25 cellular contexts compared by ENCODE assay signal in genomic region chr16:50015631-50016030, GRCh38. TPM values are rescaled to one million over a fixed set of nuclear protein-coding genes. Genes with fewer than 3 reads are reported as not detected.
DNase-seq lines count a peak whose midpoint lies in the region; ATAC-seq, FAIRE-seq and TF ChIP-seq lines count a peak whose summit lies in the region.
"Had no signal": no experiment of that assay in that cellular context is flagged by ENCODE, and none has a peak within 500 bp of the region (broad histone marks: within the 10 kb centered on the region; RNA-seq: fewer than 3 reads in every experiment).

No MANE protein-coding gene starts in this region.

- BruUV-seq in GM12878 (replicated peaks; lab: Mats Ljungman, UMichigan) (no TSS peak), OCI-LY7 (replicated peaks; lab: Mats Ljungman, UMichigan) (no TSS peak)

- DNase-seq in GM12878 (ENCODE audit: low read depth, low spot score) (no peak), left lobe of liver (ENCODE audit: low spot score) (no peak), NOMO-1 treated with DMSO at 0.1 percent for 48 hours (lab: John Stamatoyannopoulos, UW; ENCODE audit: unreplicated experiment) (no peak), OCI-LY7 (ENCODE audit: low spot score) (no peak)
- no peak for DNase-seq in activated CD4-positive, CD25-positive, alpha-beta regulatory T cell treated with anti-CD3 and anti-CD28 coated beads, Interleukin-2, amount 50 U/mL, for 72 hours
- DNase-seq: ACHN; BE2C; C1 segment of cervical spinal cord; CD4-positive, CD25-positive, alpha-beta regulatory T cell; CD8-positive, alpha-beta memory T cell; COR-L47; DMS 273 treated with DMSO at 0.1 percent for 48 hours; DMS53; DND-41; EL; GM23248; Karpas-422; KBM-7 had no signal

- SMC1A ChIA-PET in GM12878 (lab: Charles Lee; ENCODE audit: uncharacterized antibody, unreplicated experiment), result interaction anchor here (0.6 kb wide), 1 partner anchor 195 kb away, joined by 3 read pairs; no protein-coding TSS in a partner anchor

- H3K36me3 ChIP-seq in GM12878 (ENCODE audit: control insufficient read depth in 2 of 2, insufficient read depth in 2 of 2, low read length in 1 of 2), result no peaks in the 10 kb centered on the region
- H3K36me3 ChIP-seq in OCI-LY7 (ENCODE audit: insufficient read depth, low read length), result no peaks in the 10 kb centered on the region
- H3K36me3 ChIP-seq: BE2C, HAP-1 had no signal

- H4K20me1 ChIP-seq in GM12878 (ENCODE audit: control insufficient read depth, insufficient read depth), result no peaks in the 10 kb centered on the region
- no peaks in the 10 kb centered on the region for H4K20me1 ChIP-seq in OCI-LY7 (ENCODE audit: insufficient read depth, low read length)

- intact Hi-C loops in GM12878 (cut with micrococcal nuclease; ENCODE audit: unreplicated experiment) (no loop called here), OCI-LY7 (cut with micrococcal nuclease; ENCODE audit: unreplicated experiment) (no loop called here)

- H3K9me2 ChIP-seq in OCI-LY7 (ENCODE audit: insufficient read depth, low read length), result no peaks in the 10 kb centered on the region

- in situ Hi-C loops in GM12878 (cut with MboI), result no loop called here

- no peak overlapping the region for H3K9ac ChIP-seq in GM12878 (ENCODE audit: control insufficient read depth, insufficient read depth, low read length)
- H3K9ac ChIP-seq: GM23248 had no signal

- H3K79me2 ChIP-seq in GM12878 (ENCODE audit: control insufficient read depth, insufficient read depth, low read length), result no peaks in the 10 kb centered on the region
- no peaks in the 10 kb centered on the region for H3K79me2 ChIP-seq in OCI-LY7 (ENCODE audit: insufficient read depth, low read depth, low read length)

- ATAC-seq in GM18907 (IDR thresholded peaks at IDR 0.05; ENCODE audit: unreplicated experiment), result peak; percentile 48
- peak; percentile 45 for ATAC-seq in GM19463 (IDR thresholded peaks at IDR 0.05; ENCODE audit: unreplicated experiment)
- peak; percentile 52 for ATAC-seq in HG03095 (IDR thresholded peaks at IDR 0.05; ENCODE audit: unreplicated experiment)
- ATAC-seq in GM12878, result peak; percentile 78
- ATAC-seq in left lobe of liver, result no peak
- ATAC-seq: HepG2 had no signal

- no peak for TF ChIP-seq EP300 in GM12878 (IDR thresholded peaks at IDR 0.05; ENCODE audit: borderline replicate concordance in 1 of 2, control insufficient read depth in 1 of 2, low read depth in 2 of 2, low read length in 2 of 2)

- H3K4me2 ChIP-seq in GM12878 (ENCODE audit: control insufficient read depth, insufficient read depth) (no peak overlapping the region), OCI-LY7 (ENCODE audit: low read length) (no peak overlapping the region)

- no peak for TF ChIP-seq POLR2A in GM12878 (IDR thresholded peaks at IDR 0.05; ENCODE audit: low read depth, low read length)

- H3K9me3 ChIP-seq in GM12878 (replicated peaks; ENCODE audit: control insufficient read depth, insufficient read depth, low read length) (no peaks in the 10 kb centered on the region), OCI-LY7 (ENCODE audit: low read length) (no peaks in the 10 kb centered on the region)
- H3K9me3 ChIP-seq: BE2C, HAP-1 had no signal

- H3K4me1 ChIP-seq in GM12878 (ENCODE audit: control insufficient read depth, insufficient read depth, low read length), result 0 out of 2 replicates have a peak, but pooled peaks cover 2% of the 10 kb centered on the region
- no peaks in the 10 kb centered on the region for H3K4me1 ChIP-seq in OCI-LY7 (ENCODE audit: insufficient read depth, low read length, poor library complexity, severe bottlenecking)
- H3K4me1 ChIP-seq: BE2C had no signal

- no peak for TF ChIP-seq CTCF in GM12878 (IDR thresholded peaks at IDR 0.05 in 2 of 3, conservative IDR thresholded peaks at IDR 0.05 in 1 of 3; ENCODE audit: control insufficient read depth in 2 of 3, extremely low read depth in 1 of 3, insufficient read depth in 1 of 3, low read depth in 3 of 3, low read length in 3 of 3)
- TF ChIP-seq CTCF in OCI-LY7 (conservative IDR thresholded peaks at IDR 0.05; ENCODE audit: low read length), result no peak

- POLR2A ChIA-PET in GM12878 (lab: Charles Lee), result no interaction called here
- POLR2A ChIA-PET in OCI-LY7 (lab: Charles Lee), result interaction anchor here (1.7 kb wide), 1 partner anchor 9 kb away, joined by 6 read pairs; the partner anchor contains the start of gene CNEP1R1

- H3K27ac ChIP-seq in GM12878 (ENCODE audit: control insufficient read depth, insufficient read depth) (no peak overlapping the region), OCI-LY7 (ENCODE audit: low read depth, low read length, poor library complexity, severe bottlenecking) (no peak overlapping the region)
- H3K27ac ChIP-seq: GM23248 had no signal

- 12% methylated on average over 2 of the region's 2 CpGs for WGBS in GM12878 (ENCODE audit: insufficient coverage, insufficient replicate concordance, low lambda C conversion rate, missing lambda C conversion rate)

- H2AFZ ChIP-seq in GM12878 (ENCODE audit: control insufficient read depth, low read depth, low read length) (no peak overlapping the region), OCI-LY7 (ENCODE audit: low read length) (no peak overlapping the region)
- H2AFZ ChIP-seq: GM23248 had no signal

- no peak for TF ChIP-seq RAD21 in GM12878 (IDR thresholded peaks at IDR 0.05; ENCODE audit: insufficient read depth, low read depth, low read length)

- peak; percentile 35 for FAIRE-seq in GM12878 (lab: Jason Lieb, UNC)
- FAIRE-seq: A204.1, GM12891, HepG2 had no signal

- H3K4me3 ChIP-seq in GM12878, result no peak overlapping the region
- H3K4me3 ChIP-seq in OCI-LY7 (ENCODE audit: low read depth, low read length, poor library complexity, severe bottlenecking), result no peak overlapping the region
- H3K4me3 ChIP-seq: GM23248, HAP-1 had no signal

- RAD21 ChIA-PET in GM12878 (lab: Charles Lee; ENCODE audit: unreplicated experiment), result interaction anchor here (1.9 kb wide), 1 partner anchor 10 kb away, joined by 5 read pairs; the partner anchor contains the start of gene CNEP1R1

- CTCF ChIA-PET in GM12878 (lab: Yijun Ruan, JAX) (interaction anchor here (1.6 kb wide), 1 partner anchor 9 kb away, joined by 6 read pairs; the partner anchor contains the start of gene CNEP1R1), OCI-LY7 (lab: Charles Lee; ENCODE audit: unreplicated experiment) (no interaction called here)

- no peaks in the 10 kb centered on the region for H3K27me3 ChIP-seq in GM12878 (replicated peaks in 1 of 2; ENCODE audit: control insufficient read depth in 2 of 2, insufficient read depth in 2 of 2, low read length in 1 of 2)
- H3K27me3 ChIP-seq: BE2C had no signal

TF ChIP-seq in GM12878, 131 proteins besides CTCF, POLR2A, EP300 and RAD21 (continues in another document):
- TF ChIP-seq POU2F2 (IDR thresholded peaks at IDR 0.05; ENCODE audit: borderline replicate concordance, low read depth, low read length), result no peak
- TF ChIP-seq SMARCA5 (IDR thresholded peaks at IDR 0.05), result no peak
- TF ChIP-seq BHLHE40 (IDR thresholded peaks at IDR 0.05; ENCODE audit: borderline replicate concordance in 1 of 2, low read depth in 2 of 2, low read length in 1 of 2), result no peak
- no peak for TF ChIP-seq RCOR1 (conservative IDR thresholded peaks at IDR 0.05; ENCODE audit: low read depth, low read length)

RNA-seq across cellular contexts. Expression of gene CNEP1R1, which starts 9.4 kb away (rescaled TPM):
- 44.3 and 47.8 TPM in 2 replicates for total RNA-seq in GM12878 (2013; cell fraction: nucleolus; rRNA removed)
- total RNA-seq in GM12878 (2014; rRNA removed), result 18.1 and 19.8 TPM in 2 replicates
- 17.1 and 17.5 TPM in 2 replicates for total RNA-seq in GM12878 (2014; rRNA removed; fragmentation: Illumina TruSeq; extraction: Trizol)
- 13.7 and 14.0 TPM in 2 replicates for total RNA-seq in GM12878 (2021)
- polyA plus RNA-seq in GM12878 (2011; ENCODE audit: low read depth), result 4.9 TPM
- 29.2 and 39.7 TPM in 2 replicates for polyA plus RNA-seq in GM12878 (2011; rRNA removed)
- polyA plus RNA-seq in GM12878 (2011; cell fraction: cytosol; rRNA removed), result 14.1 and 15.4 TPM in 2 replicates
- 15.4 and 16.7 TPM in 2 replicates for polyA plus RNA-seq in GM12878 (2011; cell fraction: nucleus; rRNA removed)
- polyA plus RNA-seq in GM12878 (2012), result 8.8 and 11.9 TPM in 2 replicates
- 13.8 and 17.0 TPM in 2 replicates for polyA plus RNA-seq in GM12878 (2014; fragmentation: Illumina TruSeq; extraction: Trizol)
- polyA plus RNA-seq in GM12878 (2014; fragmentation: Nextera tagmentation; extraction: Ambion mirVana), result 10 to 100 TPM; 11.5 to 15.7 TPM
- 13.1 and 14.1 TPM in 2 replicates for polyA plus RNA-seq in GM12878 (2014; rRNA removed)
- 10 to 100 TPM; 15.4 to 16.8 TPM for polyA plus RNA-seq in GM12878 (2016; fragmentation: Nextera tagmentation; extraction: Ambion mirVana)
- 15.5 and 19.2 TPM in 2 replicates for polyA minus RNA-seq in GM12878 (2011; rRNA and poly(A)+ RNA removed)
- polyA minus RNA-seq in GM12878 (2011; cell fraction: cytosol; rRNA and poly(A)+ RNA removed), result 12.8 and 13.5 TPM in 2 replicates
- 14.3 and 26.3 TPM in 2 replicates for polyA minus RNA-seq in GM12878 (2011; cell fraction: nucleus; rRNA and poly(A)+ RNA removed)
- total RNA-seq in left lobe of liver, result 6.4 TPM
- total RNA-seq in OCI-LY7 (2014; rRNA removed; shearing (Covaris generic)), result 19.9 and 23.1 TPM in 2 replicates
- 24.1 and 26.3 TPM in 2 replicates for total RNA-seq in OCI-LY7 (2022)

RNA-seq across cellular contexts. Expression of gene HEATR3, which starts 50.1 kb away (rescaled TPM):
- 19.6 and 23.1 TPM in 2 replicates for total RNA-seq in GM12878 (2013; cell fraction: nucleolus; rRNA removed)
- total RNA-seq in GM12878 (2014; rRNA removed) (21.9 and 23.4 TPM in 2 replicates), GM12878 (2014; rRNA removed; fragmentation: Illumina TruSeq; extraction: Trizol) (16.0 and 19.2 TPM in 2 replicates), GM12878 (2021) (20.4 and 21.6 TPM in 2 replicates), left lobe of liver (11.9 TPM), OCI-LY7 (2022) (25.0 and 34.2 TPM in 2 replicates)
- polyA plus RNA-seq in GM12878 (2011; ENCODE audit: low read depth), result 12.0 TPM
- polyA plus RNA-seq in GM12878 (2011; rRNA removed) (19.6 and 27.8 TPM in 2 replicates), GM12878 (2014; fragmentation: Illumina TruSeq; extraction: Trizol) (16.6 and 30.0 TPM in 2 replicates), GM12878 (2014; fragmentation: Nextera tagmentation; extraction: Ambion mirVana) (1 to 10 TPM; 1.5 to 5.0 TPM), GM12878 (2014; rRNA removed) (12.2 and 16.2 TPM in 2 replicates), GM12878 (2016; fragmentation: Nextera tagmentation; extraction: Ambion mirVana) (10 to 100 TPM; 12.5 to 12.8 TPM)
- polyA plus RNA-seq in GM12878 (2011; cell fraction: cytosol; rRNA removed), result 15.1 and 17.3 TPM in 2 replicates
- polyA plus RNA-seq in GM12878 (2011; cell fraction: nucleus; rRNA removed), result 30.1 and 30.5 TPM in 2 replicates
- polyA plus RNA-seq in GM12878 (2012), result 5.9 and 8.1 TPM in 2 replicates
- polyA minus RNA-seq in GM12878 (2011; rRNA and poly(A)+ RNA removed), result 16.6 and 21.1 TPM in 2 replicates
- 6.9 and 13.8 TPM in 2 replicates for polyA minus RNA-seq in GM12878 (2011; cell fraction: cytosol; rRNA and poly(A)+ RNA removed)
- polyA minus RNA-seq in GM12878 (2011; cell fraction: nucleus; rRNA and poly(A)+ RNA removed), result 10.5 and 20.1 TPM in 2 replicates
- total RNA-seq in OCI-LY7 (2014; rRNA removed; shearing (Covaris generic)), result 36.8 and 50.6 TPM in 2 replicates
